In the genomic region with DNA sequence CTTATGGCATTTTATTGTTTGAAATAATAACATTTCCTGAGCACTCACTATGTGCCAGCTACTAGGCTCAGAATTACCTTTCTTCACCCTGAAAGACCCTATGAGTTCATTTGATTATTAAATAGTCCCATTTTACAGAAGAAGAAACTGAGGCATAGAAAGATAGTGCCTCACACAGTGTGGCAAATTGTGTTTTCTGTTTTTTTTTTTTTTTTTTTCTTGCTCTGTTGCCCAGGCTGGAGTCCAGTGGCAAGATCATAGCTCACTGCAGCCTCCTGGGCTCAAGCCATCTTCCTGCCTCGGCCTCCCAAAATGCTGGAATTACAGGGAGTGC, we compare ENCODE assay signal across 15 cellular contexts. TPM values are rescaled to one million over a fixed set of nuclear protein-coding genes. Genes with fewer than 3 reads are reported as not detected.
DNase-seq lines count a peak whose midpoint lies in the region; ATAC-seq and TF ChIP-seq lines count a peak whose summit lies in the region.
"Had no signal": no experiment of that assay in that cellular context is flagged by ENCODE, and none has a peak within 500 bp of the region (broad histone marks: within the 10 kb centered on the region; RNA-seq: fewer than 3 reads in every experiment).

No MANE protein-coding gene starts in this region.

- in situ Hi-C loops in brain microvascular endothelial cell (cut with HindIII; ENCODE audit: low pct_ligation_motif_present, low sequenced_read_pairs) = no loop called here

- TF ChIP-seq CTCF in CD14-positive monocyte (IDR thresholded peaks at IDR 0.05) (no peak), brain microvascular endothelial cell (IDR thresholded peaks at IDR 0.05; ENCODE audit: low read depth, low read length, missing control alignments) (no peak)

- no peaks in the 10 kb centered on the region for H3K27me3 ChIP-seq in brain microvascular endothelial cell (replicated peaks)
- H3K27me3 ChIP-seq: testis had no signal

- DNase-seq in CD14-positive monocyte (ENCODE audit: low spot score) (no peak), SK-N-MC (ENCODE audit: low read depth, low spot score) (no peak), MV-4-11 (lab: John Stamatoyannopoulos, UW) (no peak), dedifferentiated amniotic fluid mesenchymal stem cell (ENCODE audit: extremely low spot score) (no peak), brain microvascular endothelial cell (no peak)
- no peak for DNase-seq in natural killer cell treated with Interleukin-12 subunit alpha and Interleukin-12 subunit beta and Interleukin-15 and Interleukin-18, amount 100 ng/mL, for 72 hours (ENCODE audit: low spot score)
- DNase-seq: activated B cell treated with CpG ODN at 0.5 μM for 24 hours; GOT3; NCI-H187 treated with DMSO at 0.1 percent for 48 hours; NCI-H446 treated with DMSO at 0.1 percent for 48 hours; stimulated activated CD4-positive, alpha-beta T cell treated with anti-CD3 and anti-CD28 coated beads, Interleukin-2, amount 100 ng/mL, for 48 hours; testis had no signal

- H3K27me3 Mint-ChIP-seq in CD14-positive monocyte (ENCODE audit: low read depth in 3 of 3) = peaks cover 0 to 3% (median 2%) of the 10 kb centered on the region in 3 donors
- peaks cover 26 to 43% of the 10 kb centered on the region in 2 donors for H3K27me3 Mint-ChIP-seq in natural killer cell treated with Interleukin-12 subunit alpha and Interleukin-12 subunit beta and Interleukin-15 and Interleukin-18, amount 100 ng/mL, for 72 hours

- H3K9me3 ChIP-seq in SK-N-MC (ENCODE audit: low read depth, low read length) = no peaks in the 10 kb centered on the region
- H3K9me3 ChIP-seq: testis had no signal

- peak overlapping the region in 6 of 7 donors; percentile 89 to 98 (median 91) for H3K27ac Mint-ChIP-seq in CD14-positive monocyte
- peak overlapping the region; percentile 69 to 71 for H3K27ac Mint-ChIP-seq in natural killer cell treated with Interleukin-12 subunit alpha and Interleukin-12 subunit beta and Interleukin-15 and Interleukin-18, amount 100 ng/mL, for 72 hours
- H3K27ac Mint-ChIP-seq: activated B cell treated with CpG ODN at 0.5 μM for 24 hours, T-cell had no signal

- H3K36me3 ChIP-seq in SK-N-MC (ENCODE audit: insufficient read depth, low read length) (no peaks in the 10 kb centered on the region), brain microvascular endothelial cell (replicated peaks) (no peaks in the 10 kb centered on the region)

- peak; percentile 12 for ATAC-seq in GM19035 (IDR thresholded peaks at IDR 0.05; ENCODE audit: unreplicated experiment)
- no peak for ATAC-seq in natural killer cell treated with Interleukin-12 subunit alpha and Interleukin-12 subunit beta and Interleukin-15 and Interleukin-18, amount 100 ng/mL, for 72 hours
- no peak for ATAC-seq in GM21576 (IDR thresholded peaks at IDR 0.05; ENCODE audit: unreplicated experiment)

- H3K36me3 Mint-ChIP-seq in CD14-positive monocyte = peaks cover 0 to 5% of the 10 kb centered on the region in 2 donors
- no peaks in the 10 kb centered on the region for H3K36me3 Mint-ChIP-seq in natural killer cell treated with Interleukin-12 subunit alpha and Interleukin-12 subunit beta and Interleukin-15 and Interleukin-18, amount 100 ng/mL, for 72 hours
- H3K36me3 Mint-ChIP-seq: T-cell had no signal

- intact Hi-C loops in CD14-positive monocyte (cut with micrococcal nuclease) = loop anchor here (5.0 to 10.0 kb wide), 3 partner anchors 46 to 103 kb away; no protein-coding TSS in a partner anchor

- H3K27ac ChIP-seq in SK-N-MC = peak overlapping the region; percentile 97
- no peak overlapping the region for H3K27ac ChIP-seq in brain microvascular endothelial cell

- peaks cover 0 to 6% (median 0%) of the 10 kb centered on the region in 7 donors for H3K9me3 Mint-ChIP-seq in CD14-positive monocyte
- H3K9me3 Mint-ChIP-seq in natural killer cell treated with Interleukin-12 subunit alpha and Interleukin-12 subunit beta and Interleukin-15 and Interleukin-18, amount 100 ng/mL, for 72 hours = no peaks in the 10 kb centered on the region
- H3K9me3 Mint-ChIP-seq: T-cell had no signal

- H3K4me3 ChIP-seq in SK-N-MC = peak overlapping the region; percentile 83
- H3K4me3 ChIP-seq in brain microvascular endothelial cell (ENCODE audit: low read depth, low read length) = no peak overlapping the region
- H3K4me3 ChIP-seq: testis had no signal

- H3K9ac ChIP-seq in SK-N-MC (ENCODE audit: insufficient read length) = no peak overlapping the region

- no peak overlapping the region for H3K4me3 Mint-ChIP-seq in CD14-positive monocyte
- peak overlapping the region; percentile 80 for H3K4me3 Mint-ChIP-seq in natural killer cell treated with Interleukin-12 subunit alpha and Interleukin-12 subunit beta and Interleukin-15 and Interleukin-18, amount 100 ng/mL, for 72 hours
- H3K4me3 Mint-ChIP-seq: activated B cell treated with CpG ODN at 0.5 μM for 24 hours had no signal

- peaks cover 73% of the 10 kb centered on the region for H3K4me1 Mint-ChIP-seq in CD14-positive monocyte
- peaks cover 59 to 68% of the 10 kb centered on the region in 2 donors for H3K4me1 Mint-ChIP-seq in natural killer cell treated with Interleukin-12 subunit alpha and Interleukin-12 subunit beta and Interleukin-15 and Interleukin-18, amount 100 ng/mL, for 72 hours (ENCODE audit: low read depth in 2 of 2)

RNA-seq across cellular contexts. Expression of a gene that starts 59.7 kb away (rescaled TPM):
- 10 to 100 TPM; 12.4 to 19.1 TPM for polyA plus RNA-seq in CD14-positive monocyte
- total RNA-seq in natural killer cell treated with Interleukin-12 subunit alpha and Interleukin-12 subunit beta and Interleukin-15 and Interleukin-18, amount 100 ng/mL, for 72 hours = 100 to 1,000 TPM in 1 of 2 donors, 10 to 100 TPM in 1; 74.3 to 105 TPM
